Comparison of ENCODE assay signal across 8 cellular contexts in genomic region chr19:41353466-41354342, GRCh38.
DNase-seq lines count a peak whose midpoint lies in the region; ATAC-seq lines count a peak whose summit lies in the region.

Gene TGFB1, minus strand, starts transcription at chr19:41353922. Its CDS starts 878 bp downstream, at chr19:41353044.

- peak; percentile 89 for DNase-seq in NK-92 treated with Interleukin-12 subunit alpha and Interleukin-12 subunit beta, amount 100 ng/mL, for 24 hours (lab: John Stamatoyannopoulos, UW)
- peak; percentile 97 for DNase-seq in activated CD8-positive, alpha-beta memory T cell treated with anti-CD3 and anti-CD28 coated beads for 24 hours
- peak; percentile 92 to 95 (median 92) for DNase-seq in effector memory CD4-positive, alpha-beta T cell
- peak; percentile 93 for DNase-seq in memory B cell (ENCODE audit: low spot score in 2 of 2)
- peak; percentile 78 to 88 (median 78) for DNase-seq in stimulated activated CD4-positive, alpha-beta T cell treated with anti-CD3 and anti-CD28 coated beads, TNF-alpha, amount 100 ng/mL, for 48 hours (ENCODE audit: low read depth in 3 of 3)

- ATAC-seq in GM18502 (IDR thresholded peaks at IDR 0.05; ENCODE audit: poor library complexity, unreplicated experiment) (peak; percentile 47), HG02970 (IDR thresholded peaks at IDR 0.05; ENCODE audit: low FRiP score, unreplicated experiment) (peak; percentile 42), memory B cell (ENCODE audit: low read depth) (peak; percentile 64), HG02973 (IDR thresholded peaks at IDR 0.05; ENCODE audit: unreplicated experiment) (no peak)

- H3K9me3 Mint-ChIP-seq in memory B cell: no peaks in the 10 kb centered on the region

- peak within 1 kb of the TSS; percentile 95 for H3K27ac ChIP-seq in effector memory CD4-positive, alpha-beta T cell (ENCODE audit: insufficient read depth, low read length, poor library complexity, severe bottlenecking)

- H3K4me3 ChIP-seq in effector memory CD4-positive, alpha-beta T cell (ENCODE audit: insufficient read depth, low read depth, low read length, poor library complexity, severe bottlenecking): peak within 1 kb of the TSS; percentile 99

- no peaks in the 10 kb centered on the region for H3K27me3 Mint-ChIP-seq in memory B cell

- H3K27me3 ChIP-seq in effector memory CD4-positive, alpha-beta T cell (replicated peaks; ENCODE audit: control insufficient read depth, insufficient read depth, low read length, poor library complexity, severe bottlenecking): no peaks in the 10 kb centered on the region

- peaks cover 66% of the 10 kb centered on the region for H3K4me1 ChIP-seq in effector memory CD4-positive, alpha-beta T cell (ENCODE audit: control insufficient read depth, insufficient read depth, low read length, poor library complexity, severe bottlenecking)

- peak within 1 kb of the TSS; percentile 95 for H3K27ac Mint-ChIP-seq in memory B cell

- H3K9me3 ChIP-seq in effector memory CD4-positive, alpha-beta T cell (ENCODE audit: control insufficient read depth, low read length): no peaks in the 10 kb centered on the region

- peaks cover 3% of the 10 kb centered on the region for H3K36me3 Mint-ChIP-seq in memory B cell

- peaks cover 6% of the 10 kb centered on the region for H3K36me3 ChIP-seq in effector memory CD4-positive, alpha-beta T cell (ENCODE audit: control insufficient read depth, insufficient read depth, low read length)

- peak within 1 kb of the TSS; percentile 98 for H3K4me3 Mint-ChIP-seq in memory B cell

- peaks cover 34% of the 10 kb centered on the region for H3K4me1 Mint-ChIP-seq in memory B cell
